36 cellular contexts compared by ENCODE assay signal in genomic region chr4:138558886-138559285, GRCh38.
"Had no signal": no experiment of that assay in that cellular context is flagged by ENCODE, and none has a peak within 500 bp of the region (broad histone marks: within the 10 kb centered on the region; RNA-seq: fewer than 3 reads in every experiment).

No MANE protein-coding gene starts in this region.

- H3K4me3 Mint-ChIP-seq: activated B cell treated with CpG ODN at 0.5 μM for 24 hours; activated CD8-positive, alpha-beta T cell treated with anti-CD3 and anti-CD28 coated beads for 36 hours; activated naive CD4-positive, alpha-beta T cell treated with anti-CD3 and anti-CD28 coated beads for 36 hours; activated naive CD4-positive, alpha-beta T cell treated with anti-CD3 and anti-CD28 coated beads, Interleukin-2, amount 50 U/mL, for 24 hours; activated naive CD8-positive, alpha-beta T cell treated with anti-CD3 and anti-CD28 coated beads for 36 hours; activated naive CD8-positive, alpha-beta T cell treated with anti-CD3 and anti-CD28 coated beads, Interleukin-2, amount 50 U/mL, for 24 hours; activated T-cell treated with anti-CD3 and anti-CD28 coated beads, Interleukin-2, amount 50 U/mL, for 4 hours; activated T-helper 17 cell treated with anti-CD3 and anti-CD28 coated beads, Interleukin-2, amount 50 U/mL, for 72 hours; central memory CD8-positive, alpha-beta T cell; dendritic cell treated with granulocyte-macrophage colony-stimulating factor and Interleukin-4, amounts not matched to agents 40 ng/mL and 50 ng/mL, for 4 days; T-helper 17 cell; T-helper 2 cell treated with Interferon-gamma antibody and Interleukin-4, amounts not matched to agents 5 μg/mL and 100 μg/mL, for 36 hours had no signal

- H3K27me3 ChIP-seq: brain microvascular endothelial cell, dorsolateral prefrontal cortex, esophagus squamous epithelium, gastroesophageal sphincter had no signal

- H3K27ac Mint-ChIP-seq: activated B cell treated with CpG ODN at 0.5 μM for 24 hours; activated CD8-positive, alpha-beta T cell treated with anti-CD3 and anti-CD28 coated beads for 36 hours; activated naive CD4-positive, alpha-beta T cell treated with anti-CD3 and anti-CD28 coated beads for 36 hours; activated naive CD4-positive, alpha-beta T cell treated with anti-CD3 and anti-CD28 coated beads, Interleukin-2, amount 50 U/mL, for 24 hours; activated naive CD8-positive, alpha-beta T cell treated with anti-CD3 and anti-CD28 coated beads for 36 hours; activated naive CD8-positive, alpha-beta T cell treated with anti-CD3 and anti-CD28 coated beads, Interleukin-2, amount 50 U/mL, for 24 hours; activated T-helper 17 cell treated with anti-CD3 and anti-CD28 coated beads, Interleukin-2, amount 50 U/mL, for 72 hours; dendritic cell treated with granulocyte-macrophage colony-stimulating factor and Interleukin-4, amounts not matched to agents 40 ng/mL and 50 ng/mL, for 4 days; T-helper 17 cell; T-helper 2 cell treated with Interferon-gamma antibody and Interleukin-4, amounts not matched to agents 5 μg/mL and 100 μg/mL, for 36 hours had no signal

- H3K4me3 ChIP-seq: coronary artery, dorsolateral prefrontal cortex, esophagus squamous epithelium, gastroesophageal sphincter had no signal

- ATAC-seq: activated CD4-positive, CD25-positive, alpha-beta regulatory T cell treated with anti-CD3 and anti-CD28 coated beads, Interleukin-2, amount 50 U/mL, for 24 hours; activated CD8-positive, alpha-beta T cell treated with anti-CD3 and anti-CD28 coated beads for 36 hours; activated naive CD8-positive, alpha-beta T cell treated with anti-CD3 and anti-CD28 coated beads, Interleukin-2, amount 50 U/mL, for 24 hours; activated T-cell treated with anti-CD3 and anti-CD28 coated beads, Interleukin-2, amount 50 U/mL, for 4 hours; activated T-helper 17 cell treated with anti-CD3 and anti-CD28 coated beads, Interleukin-2, amount 50 U/mL, for 72 hours; gastroesophageal sphincter; T-helper 17 cell had no signal

- DNase-seq: activated B cell treated with CpG ODN at 0.5 μM for 24 hours; activated CD4-positive, alpha-beta T cell treated with anti-CD3 and anti-CD28 coated beads for 48 hours; activated CD4-positive, alpha-beta T cell treated with anti-CD3 and anti-CD28 coated beads, Interleukin-2, amount 50 U/mL, for 1 hour; activated CD4-positive, alpha-beta T cell treated with anti-CD3 and anti-CD28 coated beads, Interleukin-2, amount 50 U/mL, for 48 hours; activated CD8-positive, alpha-beta memory T cell treated with anti-CD3 and anti-CD28 coated beads for 24 hours; activated CD8-positive, alpha-beta T cell treated with anti-CD3 and anti-CD28 coated beads for 36 hours; activated effector memory CD4-positive, alpha-beta T cell treated with Interleukin-2 at 50 U/mL for 16 hours; activated gamma-delta T cell treated with Interleukin-2 at 50 U/mL for 16 hours; activated naive CD4-positive, alpha-beta T cell treated with anti-CD3 and anti-CD28 coated beads for 36 hours; activated naive CD8-positive, alpha-beta T cell treated with anti-CD3 and anti-CD28 coated beads for 36 hours; activated naive CD8-positive, alpha-beta T cell treated with anti-CD3 and anti-CD28 coated beads, Interleukin-2, amount 50 U/mL, for 24 hours; activated T-cell treated with anti-CD3 and anti-CD28 coated beads, Interleukin-2, amount 50 U/mL, for 4 hours; amniotic stem cell; anterior cingulate cortex; brain microvascular endothelial cell; dorsolateral prefrontal cortex; esophagus squamous epithelium; foreskin melanocyte; hippocampal formation; T-helper 1 cell; T-helper 17 cell; T1000; WERI-Rb-1 had no signal

- H3K36me3 ChIP-seq: brain microvascular endothelial cell, esophagus squamous epithelium, gastroesophageal sphincter, WERI-Rb-1 had no signal

- FAIRE-seq: astrocyte, bronchial epithelial cell, endometrium, endothelial cell of umbilical vein had no signal

- H3K27ac ChIP-seq: brain microvascular endothelial cell, coronary artery, dorsolateral prefrontal cortex, epithelial cell of prostate, esophagus squamous epithelium, gastroesophageal sphincter, WERI-Rb-1 had no signal

- H3K9me3 ChIP-seq: gastroesophageal sphincter had no signal

- H3K4me1 ChIP-seq: gastroesophageal sphincter had no signal

- H3K27me3 Mint-ChIP-seq: activated B cell treated with CpG ODN at 0.5 μM for 24 hours; activated CD8-positive, alpha-beta T cell treated with anti-CD3 and anti-CD28 coated beads for 36 hours; activated naive CD4-positive, alpha-beta T cell treated with anti-CD3 and anti-CD28 coated beads, Interleukin-2, amount 50 U/mL, for 24 hours; activated naive CD8-positive, alpha-beta T cell treated with anti-CD3 and anti-CD28 coated beads for 36 hours; activated naive CD8-positive, alpha-beta T cell treated with anti-CD3 and anti-CD28 coated beads, Interleukin-2, amount 50 U/mL, for 24 hours; activated T-helper 17 cell treated with anti-CD3 and anti-CD28 coated beads, Interleukin-2, amount 50 U/mL, for 72 hours; central memory CD8-positive, alpha-beta T cell; T-helper 17 cell had no signal

- H3K4me1 Mint-ChIP-seq: activated B cell treated with CpG ODN at 0.5 μM for 24 hours; activated naive CD4-positive, alpha-beta T cell treated with anti-CD3 and anti-CD28 coated beads, Interleukin-2, amount 50 U/mL, for 24 hours; activated naive CD8-positive, alpha-beta T cell treated with anti-CD3 and anti-CD28 coated beads for 36 hours; activated naive CD8-positive, alpha-beta T cell treated with anti-CD3 and anti-CD28 coated beads, Interleukin-2, amount 50 U/mL, for 24 hours; activated T-helper 17 cell treated with anti-CD3 and anti-CD28 coated beads, Interleukin-2, amount 50 U/mL, for 72 hours; central memory CD8-positive, alpha-beta T cell; T-helper 17 cell had no signal

- H3K9me3 Mint-ChIP-seq: activated B cell treated with CpG ODN at 0.5 μM for 24 hours; activated naive CD4-positive, alpha-beta T cell treated with anti-CD3 and anti-CD28 coated beads for 36 hours; activated naive CD4-positive, alpha-beta T cell treated with anti-CD3 and anti-CD28 coated beads, Interleukin-2, amount 50 U/mL, for 24 hours; activated naive CD8-positive, alpha-beta T cell treated with anti-CD3 and anti-CD28 coated beads, Interleukin-2, amount 50 U/mL, for 24 hours; activated T-cell treated with anti-CD3 and anti-CD28 coated beads, Interleukin-2, amount 50 U/mL, for 4 hours; activated T-helper 17 cell treated with anti-CD3 and anti-CD28 coated beads, Interleukin-2, amount 50 U/mL, for 72 hours; central memory CD8-positive, alpha-beta T cell; T-helper 2 cell treated with Interferon-gamma antibody and Interleukin-4, amounts not matched to agents 5 μg/mL and 100 μg/mL, for 36 hours had no signal

- H3K36me3 Mint-ChIP-seq: activated naive CD4-positive, alpha-beta T cell treated with anti-CD3 and anti-CD28 coated beads, Interleukin-2, amount 50 U/mL, for 24 hours; activated naive CD8-positive, alpha-beta T cell treated with anti-CD3 and anti-CD28 coated beads for 36 hours had no signal
